22 cellular contexts compared by ENCODE assay signal in genomic region chr7:70883750-70884445, GRCh38.
"Had no signal": no experiment of that assay in that cellular context is flagged by ENCODE, and none has a peak within 500 bp of the region (broad histone marks: within the 10 kb centered on the region; RNA-seq: fewer than 3 reads in every experiment).

No MANE protein-coding gene starts in this region.

- ATAC-seq: effector memory CD8-positive, alpha-beta T cell; left colon; left ventricle myocardium superior had no signal

- H3K4me1 Mint-ChIP-seq: naive B cell had no signal

- H3K27me3 ChIP-seq: esophagus squamous epithelium, neutrophil, right atrium auricular region, sigmoid colon, stomach, transverse colon had no signal

- H3K9me3 ChIP-seq: esophagus squamous epithelium, neutrophil, thoracic aorta, transverse colon had no signal

- H3K36me3 ChIP-seq: esophagus squamous epithelium, neutrophil, right atrium auricular region, sigmoid colon, stomach, thoracic aorta, transverse colon had no signal

- H3K36me3 Mint-ChIP-seq: naive B cell had no signal

- H3K27ac ChIP-seq: esophagus squamous epithelium, neutrophil, right atrium auricular region, sigmoid colon, skin epidermis, stomach, thoracic aorta, transverse colon had no signal

- H3K4me3 ChIP-seq: esophagus squamous epithelium, lung, right atrium auricular region, sigmoid colon, skin epidermis, stomach, thoracic aorta, transverse colon had no signal

- H3K4me1 ChIP-seq: esophagus squamous epithelium, right atrium auricular region, sigmoid colon, stomach, transverse colon had no signal

- H3K27ac Mint-ChIP-seq: dendritic cell treated with granulocyte-macrophage colony-stimulating factor and Interleukin-4, amounts not matched to agents 40 ng/mL and 50 ng/mL, for 4 days; effector memory CD8-positive, alpha-beta T cell; naive B cell; nephron progenitor cell had no signal

- DNase-seq: cerebellar nuclear complex; effector memory CD8-positive, alpha-beta T cell; esophagus squamous epithelium; foreskin fibroblast; left colon; left ventricle myocardium superior; mesenchymal stem cell; midbrain; naive B cell; nephron progenitor cell; sigmoid colon; stimulated activated CD4-positive, alpha-beta T cell treated with anti-CD3 and anti-CD28 coated beads, Interleukin-12 subunit alpha, Interleukin-12 subunit beta, amount 100 ng/mL, for 4 hours; stimulated activated naive CD4-positive, alpha-beta T cell; stomach; substantia nigra; transverse colon had no signal

- H3K27me3 Mint-ChIP-seq: dendritic cell treated with granulocyte-macrophage colony-stimulating factor and Interleukin-4, amounts not matched to agents 40 ng/mL and 50 ng/mL, for 4 days had no signal

- H3K4me3 Mint-ChIP-seq: dendritic cell treated with granulocyte-macrophage colony-stimulating factor and Interleukin-4, amounts not matched to agents 40 ng/mL and 50 ng/mL, for 4 days; effector memory CD8-positive, alpha-beta T cell; naive B cell; nephron progenitor cell had no signal
